19 cellular contexts compared by ENCODE assay signal in the genomic region with DNA sequence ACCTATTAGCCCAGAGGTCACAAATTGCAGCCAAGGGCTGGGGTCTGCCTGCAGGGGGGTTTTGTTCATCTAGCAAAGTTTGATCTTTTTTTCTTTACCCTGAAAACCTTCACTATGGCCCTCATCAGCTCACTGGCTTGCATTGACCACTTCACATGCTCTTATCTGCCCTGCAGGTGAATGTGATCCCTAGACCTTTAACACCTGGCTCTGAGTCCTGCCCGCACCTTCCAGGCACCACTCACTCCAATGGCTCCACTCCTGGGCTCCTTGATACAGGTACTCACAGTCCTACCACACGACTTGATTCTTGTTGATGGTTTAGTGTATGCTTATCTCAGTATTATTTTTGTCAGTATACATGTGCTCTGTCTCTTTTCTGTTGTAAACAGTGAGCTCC.
DNase-seq lines count a peak whose midpoint lies in the region; ATAC-seq and TF ChIP-seq lines count a peak whose summit lies in the region.
"Had no signal": no experiment of that assay in that cellular context is flagged by ENCODE, and none has a peak within 500 bp of the region (broad histone marks: within the 10 kb centered on the region; RNA-seq: fewer than 3 reads in every experiment).

No MANE protein-coding gene starts in this region.

- no peaks in the 10 kb centered on the region for H4K20me1 ChIP-seq in IMR-90 (ENCODE audit: insufficient read depth, low read length)
- no peaks in the 10 kb centered on the region for H4K20me1 ChIP-seq in hepatocyte (ENCODE audit: insufficient read depth, poor library complexity, severe bottlenecking)
- no peaks in the 10 kb centered on the region for H4K20me1 ChIP-seq in PC-9 (ENCODE audit: insufficient read depth)

- in situ Hi-C loops in IMR-90 (cut with MboI; ENCODE audit: low sequenced_read_pairs) (no loop called here), GM13976 (cut with MboI; ENCODE audit: low sequenced_read_pairs, unreplicated experiment) (no loop called here)

- TF ChIP-seq CTCF in IMR-90 (conservative IDR thresholded peaks at IDR 0.05; ENCODE audit: low read depth, low read length) (no peak), hepatocyte (IDR thresholded peaks at IDR 0.05; ENCODE audit: poor library complexity) (no peak), GM13976 (IDR thresholded peaks at IDR 0.05; ENCODE audit: borderline replicate concordance, control extremely low read depth, extremely low read depth, insufficient read depth, missing control alignments) (no peak), PC-9 (conservative IDR thresholded peaks at IDR 0.05) (no peak)

- H3K9me1 ChIP-seq in IMR-90 (ENCODE audit: insufficient read depth, low read length): peaks cover 11% of the 10 kb centered on the region; the same call in 1 of the 2 replicates

- H3K9me3 ChIP-seq in IMR-90 (ENCODE audit: control insufficient read depth, insufficient read depth, low read length) (no peaks in the 10 kb centered on the region), hepatocyte (ENCODE audit: low read depth) (no peaks in the 10 kb centered on the region), neuronal stem cell (replicated peaks in 1 of 2; ENCODE audit: control insufficient read depth in 2 of 2, insufficient read depth in 1 of 2, low read depth in 1 of 2, low read length in 2 of 2) (no peaks in the 10 kb centered on the region), PC-9 (ENCODE audit: insufficient read depth, low read depth) (no peaks in the 10 kb centered on the region; the same call in 1 of the 2 replicates)
- H3K9me3 ChIP-seq: SJCRH30 had no signal

- no peaks in the 10 kb centered on the region for H3F3A ChIP-seq in PC-9 (ENCODE audit: insufficient read depth, low read depth)

- CTCF ChIA-PET in IMR-90 (lab: Yijun Ruan, JAX) (no interaction called here), PC-9 (lab: Charles Lee) (no interaction called here)

- H3K36me3 ChIP-seq in IMR-90 (ENCODE audit: control insufficient read depth, insufficient read depth, low read length) (no peaks in the 10 kb centered on the region), hepatocyte (replicated peaks; ENCODE audit: insufficient read depth, low read depth) (no peaks in the 10 kb centered on the region), neuronal stem cell (replicated peaks in 1 of 2; ENCODE audit: control insufficient read depth in 2 of 2, insufficient read depth in 2 of 2, low read length in 2 of 2) (no peaks in the 10 kb centered on the region), PC-9 (ENCODE audit: low read depth) (no peaks in the 10 kb centered on the region)
- H3K36me3 ChIP-seq: SJCRH30 had no signal

- no peak overlapping the region for H4K91ac ChIP-seq in IMR-90 (ENCODE audit: insufficient read depth, low read depth, low read length)
- H4K91ac ChIP-seq in neuronal stem cell (ENCODE audit: low read depth, low read length, poor library complexity): no peak overlapping the region

- H3K27me3 ChIP-seq in IMR-90 (ENCODE audit: control insufficient read depth, insufficient read depth, low read length): no peaks in the 10 kb centered on the region
- H3K27me3 ChIP-seq in hepatocyte: no peaks in the 10 kb centered on the region
- peaks cover 0 to 3% (median 0%) of the 10 kb centered on the region in 3 experiments for H3K27me3 ChIP-seq in neuronal stem cell (ENCODE audit: control insufficient read depth in 3 of 3, insufficient read depth in 3 of 3, low read depth in 1 of 3, low read length in 3 of 3)
- no peaks in the 10 kb centered on the region for H3K27me3 ChIP-seq in PC-9 (ENCODE audit: insufficient read depth, low read depth)
- H3K27me3 ChIP-seq: SJCRH30 had no signal

- no peak for DNase-seq in IMR-90
- DNase-seq in hepatocyte (ENCODE audit: low spot score): no peak
- DNase-seq in neuronal stem cell (ENCODE audit: low spot score): no peak
- DNase-seq in SKM-1 treated with dmso at 0.1 percent for 144 hours (lab: John Stamatoyannopoulos, UW; ENCODE audit: unreplicated experiment): no peak
- no peak for DNase-seq in GM13976 (ENCODE audit: low spot score)
- DNase-seq in PC-9: no peak
- DNase-seq: ACHN; CD4-positive, alpha-beta T cell; DMS79; HCEC 1CT; NCI-H1417; NCI-H187 treated with DMSO at 0.1 percent for 48 hours; NCI-H446 treated with DMSO at 0.1 percent for 48 hours; NK-92 treated with Interleukin-12 subunit alpha and Interleukin-12 subunit beta, amount 100 ng/mL, for 24 hours; OCI-M1; SJCRH30 had no signal

- H2BK120ac ChIP-seq in IMR-90 (ENCODE audit: low read depth, low read length) (no peak overlapping the region), neuronal stem cell (ENCODE audit: low read depth, low read length) (no peak overlapping the region)

- no peak for TF ChIP-seq RAD21 in IMR-90 (IDR thresholded peaks at IDR 0.05; ENCODE audit: low read length)

- H4K5ac ChIP-seq in IMR-90 (ENCODE audit: low read depth, low read length): no peak overlapping the region

- H2BK15ac ChIP-seq in IMR-90 (ENCODE audit: low read depth, low read length) (0 out of 3 replicates have a peak overlapping the region, but pooled peaks have one; percentile 43), neuronal stem cell (ENCODE audit: low read length) (peak overlapping the region; percentile 69)

- no peaks in the 10 kb centered on the region; a peak in 1 of 4 replicates for H3K79me1 ChIP-seq in IMR-90 (ENCODE audit: low read depth in 1 of 2, low read length in 2 of 2)
- no peaks in the 10 kb centered on the region for H3K79me1 ChIP-seq in neuronal stem cell (ENCODE audit: low read depth, low read length)

- H4K8ac ChIP-seq in IMR-90 (ENCODE audit: low read depth in 2 of 2, low read length in 2 of 2) (no peak overlapping the region), neuronal stem cell (ENCODE audit: low read depth, low read length) (no peak overlapping the region)

- H3K14ac ChIP-seq in IMR-90 (replicated peaks; ENCODE audit: low read depth, low read length): no peak overlapping the region
- H3K14ac ChIP-seq in neuronal stem cell (ENCODE audit: low read length): no peak overlapping the region

- POLR2A ChIA-PET in IMR-90 (lab: Charles Lee; ENCODE audit: unreplicated experiment): no interaction called here
- POLR2A ChIA-PET in PC-9 (lab: Charles Lee; ENCODE audit: unreplicated experiment): no interaction called here

- H3K4me3 ChIP-seq in IMR-90 (ENCODE audit: insufficient read depth, low read depth, low read length) (no peak overlapping the region), hepatocyte (no peak overlapping the region), neuronal stem cell (ENCODE audit: low read length in 2 of 2) (no peak overlapping the region), PC-9 (no peak overlapping the region)
- H3K4me3 ChIP-seq: K562, SJCRH30 had no signal

- no peak overlapping the region for H2AFZ ChIP-seq in IMR-90 (replicated peaks; ENCODE audit: low read length, poor library complexity)
- no peak overlapping the region for H2AFZ ChIP-seq in hepatocyte
- no peak overlapping the region for H2AFZ ChIP-seq in neuronal stem cell (ENCODE audit: low read length)
- no peak overlapping the region for H2AFZ ChIP-seq in PC-9

- no peak overlapping the region for H2AK9ac ChIP-seq in IMR-90 (replicated peaks; ENCODE audit: low read depth, low read length, poor library complexity)

- no peak overlapping the region for H2BK12ac ChIP-seq in neuronal stem cell (ENCODE audit: low read length)

- H3K4ac ChIP-seq in IMR-90 (ENCODE audit: low read depth, low read length) (no peak overlapping the region), neuronal stem cell (ENCODE audit: low read length) (no peak overlapping the region)

- no peak overlapping the region for H3K56ac ChIP-seq in IMR-90 (ENCODE audit: extremely low read depth, insufficient read depth, low read length)

- H3K18ac ChIP-seq in IMR-90 (ENCODE audit: low read depth, low read length) (no peak overlapping the region), neuronal stem cell (ENCODE audit: low read length) (no peak overlapping the region)

- no peaks in the 10 kb centered on the region for H3K9me2 ChIP-seq in hepatocyte (replicated peaks; ENCODE audit: insufficient read depth)
- H3K9me2 ChIP-seq in PC-9 (ENCODE audit: insufficient read depth): no peaks in the 10 kb centered on the region

- peaks cover 12% of the 10 kb centered on the region for H3K4me1 ChIP-seq in IMR-90 (ENCODE audit: control insufficient read depth, insufficient read depth, low read length)
- peaks cover 31% of the 10 kb centered on the region for H3K4me1 ChIP-seq in hepatocyte (ENCODE audit: insufficient read depth)
- H3K4me1 ChIP-seq in neuronal stem cell (ENCODE audit: control insufficient read depth in 2 of 2, insufficient read depth in 1 of 2, low read depth in 1 of 2, low read length in 2 of 2): peaks cover 0 to 10% of the 10 kb centered on the region in 2 donors
- peaks cover 28% of the 10 kb centered on the region for H3K4me1 ChIP-seq in PC-9 (replicated peaks; ENCODE audit: insufficient read depth)
- H3K4me1 ChIP-seq: SJCRH30 had no signal

- peak overlapping the region; percentile 33; the same call in 1 of the 2 replicates for H2BK20ac ChIP-seq in IMR-90 (ENCODE audit: low read depth, low read length)

- H3K27ac ChIP-seq in IMR-90 (ENCODE audit: insufficient read depth, low read length): no peak overlapping the region
- peak overlapping the region; percentile 73 for H3K27ac ChIP-seq in hepatocyte
- H3K27ac ChIP-seq in neuronal stem cell (replicated peaks; ENCODE audit: low read length): no peak overlapping the region
- no peak overlapping the region for H3K27ac ChIP-seq in PC-9
- H3K27ac ChIP-seq: RWPE1, SJCRH30 had no signal

- H3K23ac ChIP-seq in IMR-90 (ENCODE audit: low read depth, low read length): no peak overlapping the region
- H3K23ac ChIP-seq in neuronal stem cell (ENCODE audit: low read depth, low read length, poor library complexity): no peak overlapping the region

- H3K4me2 ChIP-seq in IMR-90 (ENCODE audit: low read depth, low read length) (no peak overlapping the region), hepatocyte (no peak overlapping the region), neuronal stem cell (ENCODE audit: insufficient read depth, low read length, poor library complexity, severe bottlenecking) (no peak overlapping the region), PC-9 (no peak overlapping the region)

- dilution Hi-C loops in IMR-90 (cut with HindIII; ENCODE audit: low sequenced_read_pairs, unreplicated experiment): no loop called here

- TF ChIP-seq POLR2A in IMR-90 (IDR thresholded peaks at IDR 0.05; ENCODE audit: low read depth, low read length): no peak

- ATAC-seq in IMR-90 (ENCODE audit: low read depth) (no peak), GM18867 (IDR thresholded peaks at IDR 0.05; ENCODE audit: unreplicated experiment) (no peak)
- ATAC-seq: K562 had no signal

- H2BK5ac ChIP-seq in IMR-90 (ENCODE audit: low read depth, low read length, poor library complexity, severe bottlenecking) (no peak overlapping the region), neuronal stem cell (ENCODE audit: low read length) (no peak overlapping the region)

- H2AK5ac ChIP-seq in IMR-90 (ENCODE audit: low read depth, low read length) (0 out of 2 replicates have a peak overlapping the region, but pooled peaks have one; percentile 86), neuronal stem cell (ENCODE audit: low read depth, low read length) (peak overlapping the region; percentile 15)

- BruUV-seq in IMR-90 (replicated peaks; lab: Mats Ljungman, UMichigan): no TSS peak
- no TSS peak for BruUV-seq in PC-9 (replicated peaks; lab: Mats Ljungman, UMichigan)

- WGBS in IMR-90 (ENCODE audit: extremely low coverage in 2 of 2, insufficient read length in 1 of 2), 2 experiments: no CpG with 5 or more reads among the region's 2 CpGs
- 91% methylated on average over 2 of the region's 2 CpGs for WGBS in hepatocyte (ENCODE audit: low lambda C conversion rate, missing lambda C conversion rate)
- WGBS in neuronal stem cell (ENCODE audit: extremely low coverage in 2 of 2, insufficient read length in 2 of 2, insufficient replicate concordance in 1 of 2), 2 donors: no CpG with 5 or more reads among the region's 2 CpGs

- intact Hi-C loops in IMR-90 (cut with micrococcal nuclease): no loop called here
- intact Hi-C loops in PC-9 (cut with micrococcal nuclease; ENCODE audit: unreplicated experiment): no loop called here

- H3K79me2 ChIP-seq in hepatocyte (no peaks in the 10 kb centered on the region), PC-9 (ENCODE audit: low read depth) (no peaks in the 10 kb centered on the region)

- H3K9ac ChIP-seq in IMR-90 (ENCODE audit: low read depth, low read length) (no peak overlapping the region), neuronal stem cell (ENCODE audit: low read depth, low read length, poor library complexity) (no peak overlapping the region)
